23 cellular contexts compared by ENCODE assay signal in genomic region chr1:231317306-231318014, GRCh38.
DNase-seq lines count a peak whose midpoint lies in the region; TF ChIP-seq lines count a peak whose summit lies in the region.
"Had no signal": no experiment of that assay in that cellular context is flagged by ENCODE, and none has a peak within 500 bp of the region (broad histone marks: within the 10 kb centered on the region; RNA-seq: fewer than 3 reads in every experiment).

No MANE protein-coding gene starts in this region.

- no peak overlapping the region for H3K4me3 ChIP-seq in coronary artery
- H3K4me3 ChIP-seq: HAP-1, Peyer's patch had no signal

- TF ChIP-seq CTCF in coronary artery (IDR thresholded peaks at IDR 0.05) = no peak

- DNase-seq in activated CD4-positive, alpha-beta T cell treated with anti-CD3 and anti-CD28 coated beads for 48 hours = peak; percentile 7
- no peak for DNase-seq in activated CD4-positive, alpha-beta T cell treated with anti-CD3 and anti-CD28 coated beads, Interleukin-2, amount 50 U/mL, for 1 hour
- peak; percentile 26 for DNase-seq in NAMALWA (ENCODE audit: low spot score)
- DNase-seq in coronary artery (ENCODE audit: low spot score) = peak; percentile 53
- DNase-seq in islet precursor cell = peak; percentile 35
- no peak for DNase-seq in stimulated activated naive CD4-positive, alpha-beta T cell treated with Interleukin-2 at 50 U/mL for 16 hours (lab: John Stamatoyannopoulos, UW)
- no peak for DNase-seq in KBM-7
- DNase-seq in NCI-H226 = no peak
- DNase-seq: Calu3, HFFc6, MM.1S, NCI-H1048, NCI-H1417, NCI-H1694, NCI-H2081, NCI-H2227 treated with DMSO at 0.1 percent for 48 hours, NCI-H510A, NCI-H69, Peyer's patch, SHP77 treated with DMSO at 0.1 percent for 48 hours had no signal

- in situ Hi-C loops in KBM-7 (cut with MboI; ENCODE audit: low pct_unique_long_range_greater_than_20kb, low sequenced_read_pairs) = no loop called here

- no peak overlapping the region for H3K27ac ChIP-seq in coronary artery
- H3K27ac ChIP-seq: 22Rv1, KMS-11, Peyer's patch had no signal

Comparison
In these comparisons a context has a peak if more than half of its experiments do, and no peak if none do; other contexts are left out.
1. DNase-seq: peak in activated CD4-positive, alpha-beta T cell treated with anti-CD3 and anti-CD28 coated beads for 48 hours (single experiment), NAMALWA (single experiment), coronary artery (single experiment) and islet precursor cell (single experiment); none in activated CD4-positive, alpha-beta T cell treated with anti-CD3 and anti-CD28 coated beads, Interleukin-2, amount 50 U/mL, for 1 hour (single experiment), stimulated activated naive CD4-positive, alpha-beta T cell treated with Interleukin-2 at 50 U/mL for 16 hours (single experiment), KBM-7 (single experiment) and NCI-H226 (single experiment).